In the genomic region with DNA sequence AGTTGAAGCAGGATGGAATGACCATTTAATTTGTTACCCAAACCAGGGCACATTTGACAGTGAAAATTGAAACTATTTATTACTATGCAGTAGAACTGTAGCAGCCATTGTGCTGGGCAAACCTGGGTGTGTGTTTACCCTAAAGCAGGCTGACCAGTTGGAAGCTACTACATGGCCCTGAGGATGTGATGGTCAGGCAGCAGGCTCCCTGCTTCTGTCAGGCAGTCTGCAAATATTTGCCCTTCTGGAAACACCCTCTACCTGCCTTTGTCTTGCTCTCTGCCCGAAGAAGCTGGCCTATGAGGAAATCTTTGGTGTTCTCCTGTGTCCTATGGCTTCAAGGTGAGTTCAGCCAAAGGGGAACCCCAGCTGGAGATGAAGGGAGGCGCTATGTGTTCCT, we compare ENCODE assay signal across 27 cellular contexts.
"Had no signal": no experiment of that assay in that cellular context is flagged by ENCODE, and none has a peak within 500 bp of the region (broad histone marks: within the 10 kb centered on the region; RNA-seq: fewer than 3 reads in every experiment).

No MANE protein-coding gene starts in this region.

- H3K4me1 ChIP-seq: ascending aorta had no signal

- H3K27me3 ChIP-seq: ascending aorta, cardiac muscle cell had no signal

- ATAC-seq: activated CD8-positive, alpha-beta memory T cell treated with anti-CD3 and anti-CD28 coated beads, Interleukin-2, amount 10 ng/mL, durations not matched to agents 7 days and 5 days had no signal

- H3K27ac ChIP-seq: ascending aorta, cardiac muscle cell, VCaP had no signal

- H3K4me3 ChIP-seq: ascending aorta, cardiac muscle cell had no signal

- H3K9me3 ChIP-seq: ascending aorta had no signal

- DNase-seq: activated B cell treated with CpG ODN at 0.5 μM for 24 hours; activated CD4-positive, alpha-beta memory T cell treated with anti-CD3 and anti-CD28 coated beads, Interleukin-2, amount 10 ng/mL, durations not matched to agents 7 days and 5 days; activated CD4-positive, alpha-beta T cell treated with anti-CD3 and anti-CD28 coated beads for 48 hours; activated CD4-positive, CD25-positive, alpha-beta regulatory T cell treated with anti-CD3 and anti-CD28 coated beads, Interleukin-2, amount 50 U/mL, for 72 hours; activated CD8-positive, alpha-beta memory T cell treated with anti-CD3 and anti-CD28 coated beads for 24 hours; activated CD8-positive, alpha-beta memory T cell treated with anti-CD3 and anti-CD28 coated beads, Interleukin-2, amount 10 ng/mL, durations not matched to agents 7 days and 5 days; activated CD8-positive, alpha-beta memory T cell treated with anti-CD3 and anti-CD28 coated beads, Interleukin-2, amount 50 U/mL, for 48 hours; activated effector memory CD4-positive, alpha-beta T cell treated with Interleukin-2 at 50 U/mL for 16 hours; activated naive CD4-positive, alpha-beta T cell treated with Interleukin-2 at 50 U/mL for 16 hours; activated naive CD8-positive, alpha-beta T cell treated with anti-CD3 and anti-CD28 coated beads, Interleukin-2, amount 10 ng/mL, durations not matched to agents 7 days and 5 days; activated T-cell treated with anti-CD3 and anti-CD28 coated beads, Interleukin-2, amount 50 U/mL, for 48 hours; amygdala; NCI-H1092 treated with DMSO at 0.1 percent for 48 hours; NCI-H1694 treated with DMSO at 0.1 percent for 48 hours; NCI-H2029; NCI-H345; NCI-H524 treated with DMSO at 0.1 percent for 48 hours; NCI-H748 treated with DMSO at 0.1 percent for 48 hours; OCI-M1; Right ventricle myocardium superior; SW 1271; T-helper 1 cell; T-helper 2 cell; T-helper 9 cell had no signal

- H3K36me3 ChIP-seq: ascending aorta, cardiac muscle cell had no signal
